ENCODE assay signal across 14 cellular contexts in genomic region chr16:66205287-66206167, GRCh38.
DNase-seq lines count a peak whose midpoint lies in the region; TF ChIP-seq lines count a peak whose summit lies in the region.
"Had no signal": no experiment of that assay in that cellular context is flagged by ENCODE, and none has a peak within 500 bp of the region (broad histone marks: within the 10 kb centered on the region; RNA-seq: fewer than 3 reads in every experiment).

No MANE protein-coding gene starts in this region.

- H3K9me3 Mint-ChIP-seq in nephron (no peaks in the 10 kb centered on the region), progenitor cell of endocrine pancreas (ENCODE audit: low read depth) (no peaks in the 10 kb centered on the region)
- H3K9me3 Mint-ChIP-seq: effector memory CD8-positive, alpha-beta T cell; stimulated activated effector memory CD8-positive, alpha-beta T cell treated with anti-CD3 and anti-CD28 coated beads, Interleukin-12 subunit alpha, Interleukin-12 subunit beta, amount 100 ng/mL, for 72 hours had no signal

- H3K27me3 Mint-ChIP-seq in nephron (ENCODE audit: low read depth) (peaks cover 10% of the 10 kb centered on the region), progenitor cell of endocrine pancreas (peaks cover 32% of the 10 kb centered on the region)

- H3K4me1 Mint-ChIP-seq in nephron (peaks cover 35% of the 10 kb centered on the region), progenitor cell of endocrine pancreas (ENCODE audit: low read depth) (peaks cover 3% of the 10 kb centered on the region)
- H3K4me1 Mint-ChIP-seq: stimulated activated effector memory CD8-positive, alpha-beta T cell treated with anti-CD3 and anti-CD28 coated beads, Interleukin-12 subunit alpha, Interleukin-12 subunit beta, amount 100 ng/mL, for 72 hours had no signal

- peak overlapping the region; percentile 34 to 85 (median 80) for H3K27ac Mint-ChIP-seq in nephron
- no peak overlapping the region for H3K27ac Mint-ChIP-seq in progenitor cell of endocrine pancreas
- H3K27ac Mint-ChIP-seq: effector memory CD8-positive, alpha-beta T cell; stimulated activated effector memory CD8-positive, alpha-beta T cell treated with anti-CD3 and anti-CD28 coated beads, Interleukin-12 subunit alpha, Interleukin-12 subunit beta, amount 100 ng/mL, for 72 hours had no signal

- TF ChIP-seq CTCF in nephron (IDR thresholded peaks at IDR 0.05; ENCODE audit: unreplicated experiment in 3 of 3) (no peak), progenitor cell of endocrine pancreas (IDR thresholded peaks at IDR 0.05; ENCODE audit: unreplicated experiment) (no peak)

- H3K4me3 Mint-ChIP-seq in nephron (no peak overlapping the region), progenitor cell of endocrine pancreas (ENCODE audit: low read depth) (no peak overlapping the region)
- H3K4me3 Mint-ChIP-seq: effector memory CD8-positive, alpha-beta T cell; stimulated activated effector memory CD8-positive, alpha-beta T cell treated with anti-CD3 and anti-CD28 coated beads, Interleukin-12 subunit alpha, Interleukin-12 subunit beta, amount 100 ng/mL, for 72 hours had no signal

- H3K36me3 Mint-ChIP-seq in nephron (ENCODE audit: low read depth) (no peaks in the 10 kb centered on the region), progenitor cell of endocrine pancreas (ENCODE audit: insufficient read depth) (no peaks in the 10 kb centered on the region)
- H3K36me3 Mint-ChIP-seq: stimulated activated effector memory CD8-positive, alpha-beta T cell treated with anti-CD3 and anti-CD28 coated beads, Interleukin-12 subunit alpha, Interleukin-12 subunit beta, amount 100 ng/mL, for 72 hours had no signal

- peak; percentile 6 for DNase-seq in GF-D8 (lab: John Stamatoyannopoulos, UW)
- DNase-seq in NCI-H1092 (lab: John Stamatoyannopoulos, UW) = peak; percentile 56
- DNase-seq in amniotic epithelial cell (ENCODE audit: low read depth) = peak; percentile 37
- no peak for DNase-seq in progenitor cell of endocrine pancreas (ENCODE audit: low spot score, unreplicated experiment)
- DNase-seq in activated CD4-positive, CD25-positive, alpha-beta regulatory T cell treated with anti-CD3 and anti-CD28 coated beads, Interleukin-2, amount 50 U/mL, for 72 hours = no peak
- no peak for DNase-seq in HUDEP-2 (lab: John Stamatoyannopoulos, UW; ENCODE audit: unreplicated experiment in 76 of 76)
- DNase-seq in DMS114 treated with DMSO at 0.1 percent for 48 hours (lab: John Stamatoyannopoulos, UW; ENCODE audit: unreplicated experiment) = no peak
- DNase-seq: amygdala; DMS79; effector memory CD8-positive, alpha-beta T cell; NCI-H2171; stimulated activated CD4-positive, alpha-beta T cell treated with anti-CD3 and anti-CD28 coated beads, Interleukin-12 subunit alpha, Interleukin-12 subunit beta, amount 100 ng/mL, for 4 hours had no signal

Comparison
In these comparisons a context has a peak if more than half of its experiments do, and no peak if none do; other contexts are left out.
1. DNase-seq: peak in GF-D8 (single experiment), NCI-H1092 (single experiment) and amniotic epithelial cell (single experiment); none in progenitor cell of endocrine pancreas (single experiment), activated CD4-positive, CD25-positive, alpha-beta regulatory T cell treated with anti-CD3 and anti-CD28 coated beads, Interleukin-2, amount 50 U/mL, for 72 hours (single experiment), HUDEP-2 (0 of 76) and DMS114 treated with DMSO at 0.1 percent for 48 hours (single experiment).